Comparison of ENCODE assay signal across 8 cellular contexts in genomic region chr11:96307748-96308133, GRCh38. TPM values are rescaled to one million over a fixed set of nuclear protein-coding genes. Genes with fewer than 3 reads are reported as not detected.
A peak's percentile ranks its signal among the peaks of the same experiment; 100 is the strongest.
DNase-seq lines count a peak whose midpoint lies in the region; FAIRE-seq lines count a peak whose summit lies in the region.

No MANE protein-coding gene starts in this region.

- peaks cover 5% of the 10 kb centered on the region for H3K36me3 Mint-ChIP-seq in activated T-helper 1 cell treated with anti-CD3 and anti-CD28 coated beads, Interleukin-12 subunit alpha, Interleukin-12 subunit beta, Interleukin-2, Interleukin-4 antibody, amounts not matched to agents 30 ng/mL and 10 ng/mL and 1 ng/mL, durations not matched to agents 14 hours and 24 hours and 36 hours (ENCODE audit: low read depth)

- H3K36me3 ChIP-seq in HAP-1 (replicated peaks) (no peaks in the 10 kb centered on the region), small intestine (ENCODE audit: control insufficient read depth in 2 of 2, insufficient read depth in 2 of 2, low read length in 2 of 2) (no peaks in the 10 kb centered on the region)

- H3K4me3 Mint-ChIP-seq in activated T-helper 1 cell treated with anti-CD3 and anti-CD28 coated beads, Interleukin-12 subunit alpha, Interleukin-12 subunit beta, Interleukin-2, Interleukin-4 antibody, amounts not matched to agents 30 ng/mL and 10 ng/mL and 1 ng/mL, durations not matched to agents 14 hours and 24 hours and 36 hours, result no peak overlapping the region

- in situ Hi-C loops in HAP-1 (cut with MboI; ENCODE audit: low sequenced_read_pairs), result no loop called here

- H3K4me1 ChIP-seq in HAP-1 (peaks cover 51% of the 10 kb centered on the region), small intestine (ENCODE audit: control insufficient read depth in 2 of 2, insufficient read depth in 1 of 2, low read depth in 1 of 2, low read length in 1 of 2) (peaks cover 8 to 16% of the 10 kb centered on the region in 2 donors)

- 30 to 43% (median 42%) methylated on average over 3 of the region's 3 CpGs for WGBS in small intestine, 3 donors

- H3K9me3 ChIP-seq in HAP-1, result no peaks in the 10 kb centered on the region
- no peaks in the 10 kb centered on the region for H3K9me3 ChIP-seq in small intestine (ENCODE audit: control insufficient read depth, low read depth)

- H3K27me3 ChIP-seq in HAP-1 (ENCODE audit: low read depth) (no peaks in the 10 kb centered on the region), small intestine (ENCODE audit: control insufficient read depth in 2 of 2, insufficient read depth in 2 of 2, low read length in 2 of 2) (no peaks in the 10 kb centered on the region)

- H3K4me3 ChIP-seq in HAP-1, result peak overlapping the region; percentile 2
- no peak overlapping the region for H3K4me3 ChIP-seq in small intestine (ENCODE audit: low read depth in 1 of 2, low read length in 2 of 2)

- FAIRE-seq in TTC549 (lab: Jason Lieb, UNC) (peak; percentile 41), small intestine (lab: Jason Lieb, UNC) (no peak)

- peaks cover 34% of the 10 kb centered on the region for H3K4me1 Mint-ChIP-seq in activated T-helper 1 cell treated with anti-CD3 and anti-CD28 coated beads, Interleukin-12 subunit alpha, Interleukin-12 subunit beta, Interleukin-2, Interleukin-4 antibody, amounts not matched to agents 30 ng/mL and 10 ng/mL and 1 ng/mL, durations not matched to agents 14 hours and 24 hours and 36 hours (ENCODE audit: low read depth)

- H3K27me3 Mint-ChIP-seq in activated T-helper 1 cell treated with anti-CD3 and anti-CD28 coated beads, Interleukin-12 subunit alpha, Interleukin-12 subunit beta, Interleukin-2, Interleukin-4 antibody, amounts not matched to agents 30 ng/mL and 10 ng/mL and 1 ng/mL, durations not matched to agents 14 hours and 24 hours and 36 hours (ENCODE audit: insufficient read depth), result no peaks in the 10 kb centered on the region

- no peak overlapping the region for H3K27ac Mint-ChIP-seq in activated T-helper 1 cell treated with anti-CD3 and anti-CD28 coated beads, Interleukin-12 subunit alpha, Interleukin-12 subunit beta, Interleukin-2, Interleukin-4 antibody, amounts not matched to agents 30 ng/mL and 10 ng/mL and 1 ng/mL, durations not matched to agents 14 hours and 24 hours and 36 hours

- H3K9me3 Mint-ChIP-seq in activated T-helper 1 cell treated with anti-CD3 and anti-CD28 coated beads, Interleukin-12 subunit alpha, Interleukin-12 subunit beta, Interleukin-2, Interleukin-4 antibody, amounts not matched to agents 30 ng/mL and 10 ng/mL and 1 ng/mL, durations not matched to agents 14 hours and 24 hours and 36 hours, result no peaks in the 10 kb centered on the region

- intact Hi-C loops in activated T-helper 1 cell treated with anti-CD3 and anti-CD28 coated beads, Interleukin-12 subunit alpha, Interleukin-12 subunit beta, Interleukin-2, Interleukin-4 antibody, amounts not matched to agents 30 ng/mL and 10 ng/mL and 1 ng/mL, durations not matched to agents 14 hours and 24 hours and 36 hours (cut with micrococcal nuclease), result loop anchor here (2.0 kb wide), 1 partner anchor 21 kb away; no protein-coding TSS in a partner anchor

- DNase-seq in HAP-1 (ENCODE audit: low spot score in 2 of 2) (peak; percentile 56 to 88), glomerular visceral epithelial cell (ENCODE audit: extremely low spot score) (peak; percentile 82), small intestine (peak; percentile 73), SHP77 treated with DMSO at 0.1 percent for 48 hours (lab: John Stamatoyannopoulos, UW) (no peak), iPS-NIHi7 (ENCODE audit: extremely low spot score) (no peak)
- DNase-seq in activated T-helper 1 cell treated with anti-CD3 and anti-CD28 coated beads, Interleukin-12 subunit alpha, Interleukin-12 subunit beta, Interleukin-2, Interleukin-4 antibody, amounts not matched to agents 30 ng/mL and 10 ng/mL and 1 ng/mL, durations not matched to agents 14 hours and 24 hours and 36 hours (ENCODE audit: low spot score), result no peak
- DNase-seq in activated CD4-positive, alpha-beta T cell treated with anti-CD3 and anti-CD28 coated beads for 48 hours, result no peak

- peak overlapping the region in 1 of 2 donors; percentile 88 for H3K27ac ChIP-seq in small intestine (ENCODE audit: low read depth in 1 of 2, low read length in 1 of 2)

RNA-seq across cellular contexts. Expression of gene MAML2, which starts 35.3 kb away (rescaled TPM):
- polyA plus RNA-seq in small intestine, result 1 to 10 TPM in 1 of 3 donors, under 1 TPM in 2; 0.45 to 2.4 (median 0.81) TPM
- 10.0 and 10.1 TPM in 2 replicates for total RNA-seq in activated T-helper 1 cell treated with anti-CD3 and anti-CD28 coated beads, Interleukin-12 subunit alpha, Interleukin-12 subunit beta, Interleukin-2, Interleukin-4 antibody, amounts not matched to agents 30 ng/mL and 10 ng/mL and 1 ng/mL, durations not matched to agents 14 hours and 24 hours and 36 hours

Comparison
In these comparisons a context has a peak if more than half of its experiments do, and no peak if none do; other contexts are left out.
1. DNase-seq: peak in HAP-1 (2 of 2), glomerular visceral epithelial cell (single experiment) and small intestine (single experiment); none in SHP77 treated with DMSO at 0.1 percent for 48 hours (single experiment), activated T-helper 1 cell treated with anti-CD3 and anti-CD28 coated beads, Interleukin-12 subunit alpha, Interleukin-12 subunit beta, Interleukin-2, Interleukin-4 antibody, amounts not matched to agents 30 ng/mL and 10 ng/mL and 1 ng/mL, durations not matched to agents 14 hours and 24 hours and 36 hours (single experiment), iPS-NIHi7 (single experiment) and activated CD4-positive, alpha-beta T cell treated with anti-CD3 and anti-CD28 coated beads for 48 hours (single experiment).